8 cellular contexts compared by ENCODE assay signal in the genomic region with DNA sequence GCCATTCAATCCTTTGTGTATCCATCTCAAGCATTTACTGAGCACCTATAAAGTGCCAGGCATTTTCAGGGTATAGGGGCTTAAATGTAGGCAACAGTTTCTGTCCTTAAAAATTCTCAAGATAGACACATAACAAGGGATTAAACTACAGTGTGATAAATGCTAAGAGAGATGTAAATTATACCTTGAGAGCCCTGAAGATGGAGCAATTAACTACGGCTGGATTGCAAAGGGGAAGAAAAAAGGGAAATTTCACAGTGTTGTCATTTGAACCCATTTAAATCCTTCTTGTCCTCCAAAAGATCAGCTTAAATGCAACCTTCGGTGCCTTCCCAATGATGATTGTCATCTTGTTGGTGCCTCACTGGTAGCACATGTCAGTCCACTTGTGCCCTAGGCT. TPM values are rescaled to one million over a fixed set of nuclear protein-coding genes. Genes with fewer than 3 reads are reported as not detected.
DNase-seq lines count a peak whose midpoint lies in the region; ATAC-seq, FAIRE-seq and TF ChIP-seq lines count a peak whose summit lies in the region.

No MANE protein-coding gene starts in this region.

- BruUV-seq in GM12878 (replicated peaks; lab: Mats Ljungman, UMichigan) = no TSS peak

- H3K4me3 Mint-ChIP-seq in CD8-positive, alpha-beta T cell = peak overlapping the region; percentile 94
- no peak overlapping the region for H3K4me3 Mint-ChIP-seq in nephron

- no peaks in the 10 kb centered on the region for H3K9me3 ChIP-seq in CD8-positive, alpha-beta T cell (ENCODE audit: low read length)
- no peaks in the 10 kb centered on the region; the same call in 2 of the 3 replicates for H3K9me3 ChIP-seq in GM12878 (replicated peaks; ENCODE audit: control insufficient read depth, insufficient read depth, low read length)

- SMC1A ChIA-PET in GM12878 (lab: Charles Lee; ENCODE audit: uncharacterized antibody, unreplicated experiment) = interaction anchor here (0.8 to 2.3 kb wide), 18 partner anchors 8 to 98 kb away, joined by 3 to 14 read pairs (median 5); a partner anchor contains a TSS

- H3K27me3 ChIP-seq in CD8-positive, alpha-beta T cell (ENCODE audit: insufficient read depth, low read length) = no peaks in the 10 kb centered on the region
- no peaks in the 10 kb centered on the region for H3K27me3 ChIP-seq in GM12878 (replicated peaks in 1 of 2; ENCODE audit: control insufficient read depth in 2 of 2, insufficient read depth in 2 of 2, low read length in 1 of 2)

- no peaks in the 10 kb centered on the region for H3K79me2 ChIP-seq in GM12878 (ENCODE audit: control insufficient read depth, insufficient read depth, low read length)

- H3K4me3 ChIP-seq in CD8-positive, alpha-beta T cell (ENCODE audit: low read depth, low read length) = peak overlapping the region; percentile 48
- H3K4me3 ChIP-seq in GM12878 = peak overlapping the region; percentile 41; the same call in 1 of the 2 replicates

- FAIRE-seq in GM12878 (lab: Jason Lieb, UNC) = no peak

- TF ChIP-seq POLR2A in GM12878 (IDR thresholded peaks at IDR 0.05; ENCODE audit: low read depth, low read length) = no peak

- no peak for TF ChIP-seq EP300 in GM12878 (IDR thresholded peaks at IDR 0.05; ENCODE audit: borderline replicate concordance in 1 of 2, control insufficient read depth in 1 of 2, low read depth in 2 of 2, low read length in 2 of 2)

- RAD21 ChIA-PET in GM12878 (lab: Charles Lee; ENCODE audit: unreplicated experiment) = interaction anchor here (0.6 to 2.5 kb wide), 7 partner anchors 14 to 396 kb away, joined by 3 to 16 read pairs (median 4); no protein-coding TSS in a partner anchor

- H3K4me2 ChIP-seq in GM12878 (ENCODE audit: control insufficient read depth, insufficient read depth) = peak overlapping the region; percentile 86

- peak; percentile 50 for TF ChIP-seq RAD21 in GM12878 (IDR thresholded peaks at IDR 0.05; ENCODE audit: insufficient read depth, low read depth, low read length)

- no peaks in the 10 kb centered on the region for H3K36me3 ChIP-seq in CD8-positive, alpha-beta T cell (ENCODE audit: insufficient read depth, low read length)
- H3K36me3 ChIP-seq in GM12878 (ENCODE audit: control insufficient read depth in 2 of 2, insufficient read depth in 2 of 2, low read length in 1 of 2) = no peaks in the 10 kb centered on the region

- TF ChIP-seq CTCF in CD8-positive, alpha-beta T cell (IDR thresholded peaks at IDR 0.05) = no peak
- peak in 2 of 3 experiments; percentile 22 to 31; a peak in 3 of 6 replicates for TF ChIP-seq CTCF in GM12878 (IDR thresholded peaks at IDR 0.05 in 2 of 3, conservative IDR thresholded peaks at IDR 0.05 in 1 of 3; ENCODE audit: control insufficient read depth in 2 of 3, extremely low read depth in 1 of 3, insufficient read depth in 1 of 3, low read depth in 3 of 3, low read length in 3 of 3)
- TF ChIP-seq CTCF in nephron (IDR thresholded peaks at IDR 0.05; ENCODE audit: unreplicated experiment in 3 of 3) = peak in 1 of 3 experiments; percentile 33

- H3K27ac ChIP-seq in CD8-positive, alpha-beta T cell (ENCODE audit: low read depth, low read length) = peak overlapping the region; percentile 23
- H3K27ac ChIP-seq in GM12878 (ENCODE audit: control insufficient read depth, insufficient read depth) = peak overlapping the region; percentile 69

- no peak for DNase-seq in CD8-positive, alpha-beta T cell
- DNase-seq in Kasumi-1 (lab: John Stamatoyannopoulos, UW) (peak; percentile 22 to 36), GM12878 (ENCODE audit: low read depth, low spot score) (no peak), AG20443 (ENCODE audit: low spot score) (no peak)
- no peak for DNase-seq in activated CD4-positive, alpha-beta T cell treated with anti-CD3 and anti-CD28 coated beads for 48 hours

- H3K9me3 Mint-ChIP-seq in CD8-positive, alpha-beta T cell = no peaks in the 10 kb centered on the region
- H3K9me3 Mint-ChIP-seq in nephron = peaks cover 2% of the 10 kb centered on the region

- intact Hi-C loops in CD8-positive, alpha-beta T cell (cut with DNase I, micrococcal nuclease) = no loop called here
- intact Hi-C loops in GM12878 (cut with micrococcal nuclease; ENCODE audit: unreplicated experiment) = no loop called here

- ATAC-seq in CD8-positive, alpha-beta T cell = no peak
- ATAC-seq in GM12878 = no peak; the same call in 2 of the 3 replicates
- ATAC-seq in GM21360 (IDR thresholded peaks at IDR 0.05; ENCODE audit: unreplicated experiment) = no peak
- ATAC-seq in GM19351 (IDR thresholded peaks at IDR 0.05; ENCODE audit: unreplicated experiment) = no peak

- POLR2A ChIA-PET in CD8-positive, alpha-beta T cell (lab: Charles Lee) = interaction anchor here (0.9 to 1.0 kb wide), 3 partner anchors 47 to 284 kb away, joined by 3 to 5 read pairs (median 3); no protein-coding TSS in a partner anchor
- POLR2A ChIA-PET in GM12878 (lab: Charles Lee) = interaction anchor here (1.1 to 1.6 kb wide), 2 partner anchors 53 to 60 kb away, joined by 3 to 6 read pairs; no protein-coding TSS in a partner anchor

- H3K27me3 Mint-ChIP-seq in CD8-positive, alpha-beta T cell (ENCODE audit: low read depth) = no peaks in the 10 kb centered on the region
- no peaks in the 10 kb centered on the region for H3K27me3 Mint-ChIP-seq in nephron (ENCODE audit: low read depth)

- H3K4me1 Mint-ChIP-seq in CD8-positive, alpha-beta T cell (ENCODE audit: low read depth) = peaks cover 48% of the 10 kb centered on the region
- peaks cover 40% of the 10 kb centered on the region for H3K4me1 Mint-ChIP-seq in nephron

- in situ Hi-C loops in GM12878 (cut with MboI) = no loop called here

- peaks cover 3% of the 10 kb centered on the region for H3K36me3 Mint-ChIP-seq in CD8-positive, alpha-beta T cell
- H3K36me3 Mint-ChIP-seq in nephron (ENCODE audit: low read depth) = no peaks in the 10 kb centered on the region

- H3K27ac Mint-ChIP-seq in CD8-positive, alpha-beta T cell = peak overlapping the region; percentile 97
- peak overlapping the region in 2 of 3 experiments; percentile 15 to 62 for H3K27ac Mint-ChIP-seq in nephron

- peak overlapping the region; percentile 63 for H3K9ac ChIP-seq in GM12878 (ENCODE audit: control insufficient read depth, insufficient read depth, low read length)

- peak overlapping the region; percentile 98 for H2AFZ ChIP-seq in GM12878 (ENCODE audit: control insufficient read depth, low read depth, low read length)

- 61% methylated on average over 2 of the region's 2 CpGs for WGBS in GM12878 (ENCODE audit: insufficient coverage, insufficient replicate concordance, low lambda C conversion rate, missing lambda C conversion rate)

- H4K20me1 ChIP-seq in GM12878 (ENCODE audit: control insufficient read depth, insufficient read depth) = no peaks in the 10 kb centered on the region

- CTCF ChIA-PET in CD8-positive, alpha-beta T cell (lab: Charles Lee) = interaction anchor here (0.5 to 2.6 kb wide), 7 partner anchors 8 to 196 kb away, joined by 3 to 14 read pairs (median 4); no protein-coding TSS in a partner anchor
- CTCF ChIA-PET in GM12878 (lab: Yijun Ruan, JAX) = interaction anchor here (0.6 to 4.2 kb wide), 9 partner anchors 14 to 234 kb away, joined by 3 to 47 read pairs (median 5); no protein-coding TSS in a partner anchor

- peaks cover 38% of the 10 kb centered on the region for H3K4me1 ChIP-seq in CD8-positive, alpha-beta T cell (ENCODE audit: insufficient read depth, low read length)
- peaks cover 34% of the 10 kb centered on the region for H3K4me1 ChIP-seq in GM12878 (ENCODE audit: control insufficient read depth, insufficient read depth, low read length)

TF ChIP-seq in GM12878, 131 proteins besides CTCF, POLR2A, EP300 and RAD21 (continues in another document):
- no peak for TF ChIP-seq LARP7 (IDR thresholded peaks at IDR 0.05)

RNA-seq across cellular contexts. Expression of a gene that starts 11.5 kb away (rescaled TPM):
- total RNA-seq in CD8-positive, alpha-beta T cell = not detected
- not detected in 2 replicates for total RNA-seq in GM12878 (2013; cell fraction: nucleolus; rRNA removed)
- total RNA-seq in GM12878 (2014; rRNA removed) (not detected in 2 replicates), GM12878 (2014; rRNA removed; fragmentation: Illumina TruSeq; extraction: Trizol) (not detected in 2 replicates), GM12878 (2021) (not detected in 2 replicates)
- polyA plus RNA-seq in GM12878 (2011; ENCODE audit: low read depth) = not detected
- polyA plus RNA-seq in GM12878 (2011; rRNA removed) (not detected in 2 replicates), GM12878 (2014; fragmentation: Illumina TruSeq; extraction: Trizol) (not detected in 2 replicates), GM12878 (2014; fragmentation: Nextera tagmentation; extraction: Ambion mirVana) (not detected), GM12878 (2014; rRNA removed) (not detected in 2 replicates), GM12878 (2016; fragmentation: Nextera tagmentation; extraction: Ambion mirVana) (not detected)
- not detected in 2 replicates for polyA plus RNA-seq in GM12878 (2011; cell fraction: cytosol; rRNA removed)
- polyA plus RNA-seq in GM12878 (2011; cell fraction: nucleus; rRNA removed) = not detected in 2 replicates
- polyA plus RNA-seq in GM12878 (2012) = not detected in 2 replicates
- not detected in 2 replicates for polyA minus RNA-seq in GM12878 (2011; rRNA and poly(A)+ RNA removed)
- not detected in 2 replicates for polyA minus RNA-seq in GM12878 (2011; cell fraction: cytosol; rRNA and poly(A)+ RNA removed)
- polyA minus RNA-seq in GM12878 (2011; cell fraction: nucleus; rRNA and poly(A)+ RNA removed) = not detected in 2 replicates

RNA-seq across cellular contexts. Expression of a gene that starts 16.3 kb away (rescaled TPM):
- not detected for total RNA-seq in CD8-positive, alpha-beta T cell
- not detected in 2 replicates for total RNA-seq in GM12878 (2013; cell fraction: nucleolus; rRNA removed)
- total RNA-seq in GM12878 (2014; rRNA removed) = not detected in 2 replicates
- not detected in 2 replicates for total RNA-seq in GM12878 (2014; rRNA removed; fragmentation: Illumina TruSeq; extraction: Trizol)
- total RNA-seq in GM12878 (2021) = not detected in 2 replicates
- not detected for polyA plus RNA-seq in GM12878 (2011; ENCODE audit: low read depth)
- polyA plus RNA-seq in GM12878 (2011; rRNA removed) = not detected in 2 replicates
- polyA plus RNA-seq in GM12878 (2011; cell fraction: cytosol; rRNA removed) = not detected in 2 replicates
- polyA plus RNA-seq in GM12878 (2011; cell fraction: nucleus; rRNA removed) = not detected in 2 replicates
- polyA plus RNA-seq in GM12878 (2012) = not detected in 2 replicates
- polyA plus RNA-seq in GM12878 (2014; fragmentation: Illumina TruSeq; extraction: Trizol) = not detected in 2 replicates
- not detected for polyA plus RNA-seq in GM12878 (2014; fragmentation: Nextera tagmentation; extraction: Ambion mirVana)
- polyA plus RNA-seq in GM12878 (2014; rRNA removed) = not detected in 2 replicates
- not detected for polyA plus RNA-seq in GM12878 (2016; fragmentation: Nextera tagmentation; extraction: Ambion mirVana)
- polyA minus RNA-seq in GM12878 (2011; rRNA and poly(A)+ RNA removed) = not detected in 2 replicates
- not detected in 2 replicates for polyA minus RNA-seq in GM12878 (2011; cell fraction: cytosol; rRNA and poly(A)+ RNA removed)
- polyA minus RNA-seq in GM12878 (2011; cell fraction: nucleus; rRNA and poly(A)+ RNA removed) = not detected in 2 replicates

Comparison
In these comparisons a context has a peak if more than half of its experiments do, and no peak if none do; other contexts are left out.
1. DNase-seq: peak in Kasumi-1 (2 of 2); none in CD8-positive, alpha-beta T cell (0 of 7), GM12878 (single experiment), AG20443 (single experiment) and activated CD4-positive, alpha-beta T cell treated with anti-CD3 and anti-CD28 coated beads for 48 hours (single experiment).